Comparison of ENCODE assay signal across 4 cellular contexts in genomic region chr5:132584560-132584959, GRCh38. TPM values are rescaled to one million over a fixed set of nuclear protein-coding genes. Genes with fewer than 3 reads are reported as not detected.
"Had no signal": no experiment of that assay in that cellular context is flagged by ENCODE, and none has a peak within 500 bp of the region (broad histone marks: within the 10 kb centered on the region; RNA-seq: fewer than 3 reads in every experiment).

No MANE protein-coding gene starts in this region.

RNA-seq across cellular contexts. Expression of gene IL5, which starts 41.2 kb away (rescaled TPM):
- total RNA-seq: LHCN-M2, M059J, MCF 10A, NCI-H460 had no signal
